In genomic region chrX:39875834-39876625, GRCh38 we compare ENCODE assay signal across 1 cellular context.
TF ChIP-seq lines count a peak whose summit lies in the region.

No MANE protein-coding gene starts in this region.

TF ChIP-seq in GM23338, 12 proteins besides CTCF, POLR2A, EP300 and RAD21 (continued from another document):
- TF ChIP-seq, protein P1, sequence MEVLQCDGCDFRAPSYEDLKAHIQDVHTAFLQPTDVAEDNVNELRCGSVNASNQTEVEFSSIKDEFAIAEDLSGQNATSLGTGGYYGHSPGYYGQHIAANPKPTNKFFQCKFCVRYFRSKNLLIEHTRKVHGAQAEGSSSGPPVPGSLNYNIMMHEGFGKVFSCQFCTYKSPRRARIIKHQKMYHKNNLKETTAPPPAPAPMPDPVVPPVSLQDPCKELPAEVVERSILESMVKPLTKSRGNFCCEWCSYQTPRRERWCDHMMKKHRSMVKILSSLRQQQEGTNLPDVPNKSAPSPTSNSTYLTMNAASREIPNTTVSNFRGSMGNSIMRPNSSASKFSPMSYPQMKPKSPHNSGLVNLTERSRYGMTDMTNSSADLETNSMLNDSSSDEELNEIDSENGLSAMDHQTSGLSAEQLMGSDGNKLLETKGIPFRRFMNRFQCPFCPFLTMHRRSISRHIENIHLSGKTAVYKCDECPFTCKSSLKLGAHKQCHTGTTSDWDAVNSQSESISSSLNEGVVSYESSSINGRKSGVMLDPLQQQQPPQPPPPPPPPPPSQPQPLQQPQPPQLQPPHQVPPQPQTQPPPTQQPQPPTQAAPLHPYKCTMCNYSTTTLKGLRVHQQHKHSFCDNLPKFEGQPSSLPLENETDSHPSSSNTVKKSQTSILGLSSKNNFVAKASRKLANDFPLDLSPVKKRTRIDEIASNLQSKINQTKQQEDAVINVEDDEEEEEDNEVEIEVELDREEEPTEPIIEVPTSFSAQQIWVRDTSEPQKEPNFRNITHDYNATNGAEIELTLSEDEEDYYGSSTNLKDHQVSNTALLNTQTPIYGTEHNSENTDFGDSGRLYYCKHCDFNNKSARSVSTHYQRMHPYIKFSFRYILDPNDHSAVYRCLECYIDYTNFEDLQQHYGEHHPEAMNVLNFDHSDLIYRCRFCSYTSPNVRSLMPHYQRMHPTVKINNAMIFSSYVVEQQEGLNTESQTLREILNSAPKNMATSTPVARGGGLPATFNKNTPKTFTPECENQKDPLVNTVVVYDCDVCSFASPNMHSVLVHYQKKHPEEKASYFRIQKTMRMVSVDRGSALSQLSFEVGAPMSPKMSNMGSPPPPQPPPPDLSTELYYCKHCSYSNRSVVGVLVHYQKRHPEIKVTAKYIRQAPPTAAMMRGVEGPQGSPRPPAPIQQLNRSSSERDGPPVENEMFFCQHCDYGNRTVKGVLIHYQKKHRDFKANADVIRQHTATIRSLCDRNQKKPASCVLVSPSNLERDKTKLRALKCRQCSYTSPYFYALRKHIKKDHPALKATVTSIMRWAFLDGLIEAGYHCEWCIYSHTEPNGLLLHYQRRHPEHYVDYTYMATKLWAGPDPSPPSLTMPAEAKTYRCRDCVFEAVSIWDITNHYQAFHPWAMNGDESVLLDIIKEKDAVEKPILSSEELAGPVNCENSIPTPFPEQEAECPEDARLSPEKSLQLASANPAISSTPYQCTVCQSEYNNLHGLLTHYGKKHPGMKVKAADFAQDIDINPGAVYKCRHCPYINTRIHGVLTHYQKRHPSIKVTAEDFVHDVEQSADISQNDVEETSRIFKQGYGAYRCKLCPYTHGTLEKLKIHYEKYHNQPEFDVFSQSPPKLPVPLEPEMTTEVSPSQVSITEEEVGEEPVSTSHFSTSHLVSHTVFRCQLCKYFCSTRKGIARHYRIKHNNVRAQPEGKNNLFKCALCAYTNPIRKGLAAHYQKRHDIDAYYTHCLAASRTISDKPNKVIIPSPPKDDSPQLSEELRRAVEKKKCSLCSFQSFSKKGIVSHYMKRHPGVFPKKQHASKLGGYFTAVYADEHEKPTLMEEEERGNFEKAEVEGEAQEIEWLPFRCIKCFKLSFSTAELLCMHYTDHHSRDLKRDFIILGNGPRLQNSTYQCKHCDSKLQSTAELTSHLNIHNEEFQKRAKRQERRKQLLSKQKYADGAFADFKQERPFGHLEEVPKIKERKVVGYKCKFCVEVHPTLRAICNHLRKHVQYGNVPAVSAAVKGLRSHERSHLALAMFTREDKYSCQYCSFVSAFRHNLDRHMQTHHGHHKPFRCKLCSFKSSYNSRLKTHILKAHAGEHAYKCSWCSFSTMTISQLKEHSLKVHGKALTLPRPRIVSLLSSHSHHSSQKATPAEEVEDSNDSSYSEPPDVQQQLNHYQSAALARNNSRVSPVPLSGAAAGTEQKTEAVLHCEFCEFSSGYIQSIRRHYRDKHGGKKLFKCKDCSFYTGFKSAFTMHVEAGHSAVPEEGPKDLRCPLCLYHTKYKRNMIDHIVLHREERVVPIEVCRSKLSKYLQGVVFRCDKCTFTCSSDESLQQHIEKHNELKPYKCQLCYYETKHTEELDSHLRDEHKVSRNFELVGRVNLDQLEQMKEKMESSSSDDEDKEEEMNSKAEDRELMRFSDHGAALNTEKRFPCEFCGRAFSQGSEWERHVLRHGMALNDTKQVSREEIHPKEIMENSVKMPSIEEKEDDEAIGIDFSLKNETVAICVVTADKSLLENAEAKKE (CRISPR knock-in tag; IDR thresholded peaks at IDR 0.05) = no peak
- TF ChIP-seq NANOG (IDR thresholded peaks at IDR 0.05; ENCODE audit: borderline replicate concordance) (no peak), EZH2 (IDR thresholded peaks at IDR 0.05; ENCODE audit: low read depth, unreplicated experiment) (no peak), STAT1 (IDR thresholded peaks at IDR 0.05; ENCODE audit: unreplicated experiment) (no peak), ZNF114 (CRISPR knock-in tag; IDR thresholded peaks at IDR 0.05) (no peak)
- TF ChIP-seq, protein P2, sequence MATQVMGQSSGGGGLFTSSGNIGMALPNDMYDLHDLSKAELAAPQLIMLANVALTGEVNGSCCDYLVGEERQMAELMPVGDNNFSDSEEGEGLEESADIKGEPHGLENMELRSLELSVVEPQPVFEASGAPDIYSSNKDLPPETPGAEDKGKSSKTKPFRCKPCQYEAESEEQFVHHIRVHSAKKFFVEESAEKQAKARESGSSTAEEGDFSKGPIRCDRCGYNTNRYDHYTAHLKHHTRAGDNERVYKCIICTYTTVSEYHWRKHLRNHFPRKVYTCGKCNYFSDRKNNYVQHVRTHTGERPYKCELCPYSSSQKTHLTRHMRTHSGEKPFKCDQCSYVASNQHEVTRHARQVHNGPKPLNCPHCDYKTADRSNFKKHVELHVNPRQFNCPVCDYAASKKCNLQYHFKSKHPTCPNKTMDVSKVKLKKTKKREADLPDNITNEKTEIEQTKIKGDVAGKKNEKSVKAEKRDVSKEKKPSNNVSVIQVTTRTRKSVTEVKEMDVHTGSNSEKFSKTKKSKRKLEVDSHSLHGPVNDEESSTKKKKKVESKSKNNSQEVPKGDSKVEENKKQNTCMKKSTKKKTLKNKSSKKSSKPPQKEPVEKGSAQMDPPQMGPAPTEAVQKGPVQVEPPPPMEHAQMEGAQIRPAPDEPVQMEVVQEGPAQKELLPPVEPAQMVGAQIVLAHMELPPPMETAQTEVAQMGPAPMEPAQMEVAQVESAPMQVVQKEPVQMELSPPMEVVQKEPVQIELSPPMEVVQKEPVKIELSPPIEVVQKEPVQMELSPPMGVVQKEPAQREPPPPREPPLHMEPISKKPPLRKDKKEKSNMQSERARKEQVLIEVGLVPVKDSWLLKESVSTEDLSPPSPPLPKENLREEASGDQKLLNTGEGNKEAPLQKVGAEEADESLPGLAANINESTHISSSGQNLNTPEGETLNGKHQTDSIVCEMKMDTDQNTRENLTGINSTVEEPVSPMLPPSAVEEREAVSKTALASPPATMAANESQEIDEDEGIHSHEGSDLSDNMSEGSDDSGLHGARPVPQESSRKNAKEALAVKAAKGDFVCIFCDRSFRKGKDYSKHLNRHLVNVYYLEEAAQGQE (IDR thresholded peaks at IDR 0.05; ENCODE audit: unreplicated experiment) = no peak
